In genomic region chr5:103271570-103272289, GRCh38 we compare ENCODE assay signal across 1 cellular context.
TF ChIP-seq lines count a peak whose summit lies in the region.

No MANE protein-coding gene starts in this region.

TF ChIP-seq in H1, 55 proteins besides CTCF, POLR2A, EP300 and RAD21:
- TF ChIP-seq EZH2 (IDR thresholded peaks at IDR 0.05; ENCODE audit: low read depth, low read length, severe bottlenecking), result no peak
- TF ChIP-seq BACH1 (IDR thresholded peaks at IDR 0.05; ENCODE audit: low read length), result peak; percentile 78
- no peak for TF ChIP-seq EGR1 (IDR thresholded peaks at IDR 0.05; ENCODE audit: borderline replicate concordance, low read depth, low read length)
- no peak for TF ChIP-seq SUZ12 (IDR thresholded peaks at IDR 0.05; ENCODE audit: low read length)
- peak; percentile 61; the same call in 1 of the 2 replicates for TF ChIP-seq MAFK (IDR thresholded peaks at IDR 0.05; ENCODE audit: low read depth, low read length)
- TF ChIP-seq, protein P1, sequence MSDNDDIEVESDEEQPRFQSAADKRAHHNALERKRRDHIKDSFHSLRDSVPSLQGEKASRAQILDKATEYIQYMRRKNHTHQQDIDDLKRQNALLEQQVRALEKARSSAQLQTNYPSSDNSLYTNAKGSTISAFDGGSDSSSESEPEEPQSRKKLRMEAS (IDR thresholded peaks at IDR 0.05), result no peak
- no peak for TF ChIP-seq KDM4A (IDR thresholded peaks at IDR 0.05; ENCODE audit: low read depth, low read length, severe bottlenecking)
- TF ChIP-seq USF2 (IDR thresholded peaks at IDR 0.05; ENCODE audit: low read length), result no peak
- no peak for TF ChIP-seq NRF1 (IDR thresholded peaks at IDR 0.05; ENCODE audit: low read depth, low read length)
- TF ChIP-seq GABPA (IDR thresholded peaks at IDR 0.05; ENCODE audit: borderline replicate concordance, insufficient read depth, low read length), result no peak
- no peak for TF ChIP-seq JUND (IDR thresholded peaks at IDR 0.05; ENCODE audit: low read length)
- no peak for TF ChIP-seq CREB1 (IDR thresholded peaks at IDR 0.05)
- no peak for TF ChIP-seq JUN (IDR thresholded peaks at IDR 0.05; ENCODE audit: low read depth, low read length)
- no peak for TF ChIP-seq SP2 (IDR thresholded peaks at IDR 0.05; ENCODE audit: low read length)
- TF ChIP-seq CHD1 (IDR thresholded peaks at IDR 0.05; ENCODE audit: low read depth, low read length), result no peak
